Comparison of ENCODE assay signal across 19 cellular contexts in genomic region chr9:38443597-38443996, GRCh38. TPM values are rescaled to one million over a fixed set of nuclear protein-coding genes. Genes with fewer than 3 reads are reported as not detected.
DNase-seq lines count a peak whose midpoint lies in the region; ATAC-seq, FAIRE-seq and TF ChIP-seq lines count a peak whose summit lies in the region.
"Had no signal": no experiment of that assay in that cellular context is flagged by ENCODE, and none has a peak within 500 bp of the region (broad histone marks: within the 10 kb centered on the region; RNA-seq: fewer than 3 reads in every experiment).

No MANE protein-coding gene starts in this region.

- no peak for TF ChIP-seq POLR2A in endothelial cell of umbilical vein (IDR thresholded peaks at IDR 0.05; ENCODE audit: low read depth, low read length)

- BruUV-seq in PC-3 (replicated peaks; lab: Mats Ljungman, UMichigan) (no TSS peak), endothelial cell of umbilical vein (replicated peaks; lab: Mats Ljungman, UMichigan) (no TSS peak), MCF 10A (replicated peaks; lab: Mats Ljungman, UMichigan) (no TSS peak)

- no peaks in the 10 kb centered on the region for H3F3A ChIP-seq in PC-3 (ENCODE audit: low read length, unreplicated experiment)

- intact Hi-C loops in PC-3 (cut with micrococcal nuclease): no loop called here
- intact Hi-C loops in endothelial cell of umbilical vein (cut with micrococcal nuclease): no loop called here
- intact Hi-C loops in MCF 10A (cut with micrococcal nuclease): no loop called here

- H3K18ac ChIP-seq in trophoblast cell (ENCODE audit: low read length): no peak overlapping the region

- H3K4me3 ChIP-seq in PC-3 (ENCODE audit: low read length): no peak overlapping the region
- H3K4me3 ChIP-seq in endothelial cell of umbilical vein (replicated peaks in 1 of 3; ENCODE audit: insufficient read depth in 1 of 3, low read depth in 1 of 3, low read length in 3 of 3): no peak overlapping the region
- no peak overlapping the region for H3K4me3 ChIP-seq in trophoblast cell (ENCODE audit: low read depth, low read length)
- H3K4me3 ChIP-seq: K562, SK-N-MC had no signal

- no peak overlapping the region for H4K91ac ChIP-seq in trophoblast cell (ENCODE audit: low read depth, low read length)

- POLR2A ChIA-PET in PC-3 (lab: Charles Lee; ENCODE audit: unreplicated experiment): no interaction called here
- POLR2A ChIA-PET in endothelial cell of umbilical vein (lab: Charles Lee): no interaction called here
- POLR2A ChIA-PET in MCF 10A (lab: Yijun Ruan, JAX): no interaction called here

- no peak overlapping the region for H4K12ac ChIP-seq in trophoblast cell (ENCODE audit: low read depth, low read length)

- no peak overlapping the region for H4K8ac ChIP-seq in trophoblast cell (ENCODE audit: low read depth, low read length)

- TF ChIP-seq CTCF in PC-3 (conservative IDR thresholded peaks at IDR 0.05; ENCODE audit: low read depth, low read length) (no peak), endothelial cell of umbilical vein (IDR thresholded peaks at IDR 0.05; ENCODE audit: extremely low read depth in 1 of 2, insufficient read depth in 1 of 2, low read depth in 1 of 2, low read length in 2 of 2) (no peak), MCF 10A (IDR thresholded peaks at IDR 0.05; ENCODE audit: unreplicated experiment) (no peak)

- no peak overlapping the region for H3K4me3 Mint-ChIP-seq in MCF 10A (ENCODE audit: unreplicated experiment)
- H3K4me3 Mint-ChIP-seq: H9 had no signal

- H3K4me1 Mint-ChIP-seq in MCF 10A (ENCODE audit: insufficient read depth, unreplicated experiment): peaks cover 7% of the 10 kb centered on the region

- H3K4me2 ChIP-seq in PC-3 (ENCODE audit: low read length): peak overlapping the region; percentile 26; the same call in 1 of the 2 replicates
- H3K4me2 ChIP-seq in endothelial cell of umbilical vein (ENCODE audit: insufficient read depth, low read length): no peak overlapping the region
- no peak overlapping the region for H3K4me2 ChIP-seq in trophoblast cell (ENCODE audit: low read length)

- ATAC-seq in PC-3: no peak; the same call in 1 of the 2 replicates
- ATAC-seq: K562, Right ventricle myocardium inferior had no signal

- peaks cover 17% of the 10 kb centered on the region for H3K27me3 Mint-ChIP-seq in MCF 10A (ENCODE audit: insufficient read depth, unreplicated experiment)

- no peak overlapping the region for H3K4ac ChIP-seq in trophoblast cell (ENCODE audit: low read depth, low read length)

- no peak for FAIRE-seq in endothelial cell of umbilical vein (lab: Jason Lieb, UNC)
- FAIRE-seq: D721Med, K562 had no signal

- H3K27ac Mint-ChIP-seq in MCF 10A (ENCODE audit: low read depth, unreplicated experiment): no peak overlapping the region
- H3K27ac Mint-ChIP-seq: H9 had no signal

- H2BK12ac ChIP-seq in trophoblast cell (ENCODE audit: low read length): no peak overlapping the region

- CTCF ChIA-PET in PC-3 (lab: Charles Lee): no interaction called here
- CTCF ChIA-PET in endothelial cell of umbilical vein (lab: Charles Lee): no interaction called here
- CTCF ChIA-PET in MCF 10A (lab: Yijun Ruan, JAX): interaction anchor here (0.8 to 1.0 kb wide), 3 partner anchors 10 to 27 kb away, joined by 3 read pairs; no protein-coding TSS in a partner anchor

- H3K14ac ChIP-seq in trophoblast cell (ENCODE audit: low read length): no peak overlapping the region

- no peaks in the 10 kb centered on the region for H3K9me1 ChIP-seq in endothelial cell of umbilical vein (replicated peaks; ENCODE audit: control insufficient read depth, extremely low read depth, insufficient read depth, low read length)

- no peak overlapping the region for H2BK120ac ChIP-seq in trophoblast cell (ENCODE audit: insufficient read depth, low read length, poor library complexity)

- no peaks in the 10 kb centered on the region for H3K36me3 ChIP-seq in PC-3 (ENCODE audit: low read depth, low read length)
- H3K36me3 ChIP-seq in endothelial cell of umbilical vein (ENCODE audit: control insufficient read depth in 2 of 2, extremely low read depth in 1 of 2, insufficient read depth in 2 of 2, low read length in 2 of 2): no peaks in the 10 kb centered on the region
- H3K36me3 ChIP-seq in trophoblast cell (ENCODE audit: control insufficient read depth in 1 of 2, insufficient read depth in 2 of 2, low read length in 2 of 2): no peaks in the 10 kb centered on the region

- no peak overlapping the region for H3K23ac ChIP-seq in trophoblast cell (ENCODE audit: low read length)

- H3K9me3 Mint-ChIP-seq in MCF 10A (ENCODE audit: unreplicated experiment): no peaks in the 10 kb centered on the region
- H3K9me3 Mint-ChIP-seq: H9 had no signal

- no peak overlapping the region for H3K9ac ChIP-seq in PC-3 (ENCODE audit: low read length)
- no peak overlapping the region for H3K9ac ChIP-seq in endothelial cell of umbilical vein (replicated peaks; ENCODE audit: extremely low read depth, insufficient read depth, low read length)
- no peak overlapping the region for H3K9ac ChIP-seq in trophoblast cell (ENCODE audit: low read length)

- no peaks in the 10 kb centered on the region for H3K9me2 ChIP-seq in PC-3 (replicated peaks; ENCODE audit: low read length)

- no peaks in the 10 kb centered on the region for H3K36me3 Mint-ChIP-seq in MCF 10A (ENCODE audit: insufficient read depth, unreplicated experiment)

- H3K27ac ChIP-seq in PC-3 (ENCODE audit: low read length): no peak overlapping the region
- H3K27ac ChIP-seq in endothelial cell of umbilical vein (ENCODE audit: insufficient read depth, low read depth, low read length): no peak overlapping the region
- H3K27ac ChIP-seq in trophoblast cell (ENCODE audit: low read depth, low read length): no peak overlapping the region
- H3K27ac ChIP-seq: C4-2B, HL-60, SK-N-MC had no signal

- H2AFZ ChIP-seq in PC-3 (ENCODE audit: low read length) (0 out of 2 replicates have a peak overlapping the region, but pooled peaks have one; percentile 42), endothelial cell of umbilical vein (ENCODE audit: low read depth, low read length) (no peak overlapping the region), trophoblast cell (ENCODE audit: insufficient read depth, low read length, poor library complexity) (no peak overlapping the region)

- no peaks in the 10 kb centered on the region for H3K9me3 ChIP-seq in PC-3 (ENCODE audit: low read length)
- no peaks in the 10 kb centered on the region for H3K9me3 ChIP-seq in endothelial cell of umbilical vein (replicated peaks; ENCODE audit: control insufficient read depth, insufficient read depth, low read length)
- no peaks in the 10 kb centered on the region for H3K9me3 ChIP-seq in trophoblast cell (ENCODE audit: insufficient read depth, low read depth, low read length)

- H2AK5ac ChIP-seq in trophoblast cell (ENCODE audit: low read length): no peak overlapping the region

- H3K79me1 ChIP-seq in trophoblast cell (ENCODE audit: low read length): no peaks in the 10 kb centered on the region

- WGBS in trophoblast cell (ENCODE audit: extremely low coverage, insufficient coverage, insufficient read length): no CpG with 5 or more reads among the region's 2 CpGs

- H2BK5ac ChIP-seq in trophoblast cell (ENCODE audit: low read depth, low read length, poor library complexity): no peak overlapping the region

- dilution Hi-C loops in endothelial cell of umbilical vein (cut with MboI; ENCODE audit: extremely low pct_ligation_motif_present, low sequenced_read_pairs): no loop called here

- H4K20me1 ChIP-seq in PC-3 (ENCODE audit: low read length): no peaks in the 10 kb centered on the region
- no peaks in the 10 kb centered on the region for H4K20me1 ChIP-seq in endothelial cell of umbilical vein (replicated peaks; ENCODE audit: control insufficient read depth, extremely low read depth, insufficient read depth, low read length)

- no peaks in the 10 kb centered on the region for H3K27me3 ChIP-seq in PC-3 (ENCODE audit: low read length)
- no peaks in the 10 kb centered on the region for H3K27me3 ChIP-seq in endothelial cell of umbilical vein (ENCODE audit: control insufficient read depth in 2 of 2, insufficient read depth in 2 of 2, low read length in 2 of 2)
- no peaks in the 10 kb centered on the region for H3K27me3 ChIP-seq in trophoblast cell (ENCODE audit: insufficient read depth, low read length)

- DNase-seq in EL (peak; percentile 40), PC-3 (peak; percentile 23), endothelial cell of umbilical vein (ENCODE audit: low read depth, low spot score) (no peak), trophoblast cell (peak; percentile 3 to 81), HPDE6-E6E7 (ENCODE audit: extremely low spot score) (no peak), MCF 10A (ENCODE audit: unreplicated experiment) (no peak)
- no peak for DNase-seq in effector CD8-positive, alpha-beta T cell (lab: John Stamatoyannopoulos, UW)
- DNase-seq: DMS79 treated with DMSO at 0.1 percent for 48 hours, GF-D8, H9, NCI-H1930, NCI-H345, NCI-H524 treated with DMSO at 0.1 percent for 48 hours had no signal

- H3K4me1 ChIP-seq in PC-3 (ENCODE audit: insufficient read depth, low read length) (peaks cover 12% of the 10 kb centered on the region), endothelial cell of umbilical vein (ENCODE audit: control insufficient read depth, extremely low read depth, insufficient read depth, low read length) (peaks cover 9% of the 10 kb centered on the region), trophoblast cell (ENCODE audit: control insufficient read depth in 1 of 2, insufficient read depth in 2 of 2, low read length in 2 of 2) (no peaks in the 10 kb centered on the region)

- H3K79me2 ChIP-seq in PC-3 (ENCODE audit: low read length): no peaks in the 10 kb centered on the region
- H3K79me2 ChIP-seq in endothelial cell of umbilical vein (ENCODE audit: control insufficient read depth, insufficient read depth, low read length): no peaks in the 10 kb centered on the region
- H3K79me2 ChIP-seq in trophoblast cell (ENCODE audit: control insufficient read depth, insufficient read depth, low read length, poor library complexity): no peaks in the 10 kb centered on the region

RNA-seq across cellular contexts. Expression of gene IGFBPL1, which starts 19.3 kb away (rescaled TPM):
- total RNA-seq in PC-3 (2014; rRNA removed) (0.66 TPM in 1 of 2 replicates, not detected in the other), endothelial cell of umbilical vein (not detected in 2 replicates), MCF 10A (2022) (not detected in 2 replicates)
- 0.16 TPM in 1 of 2 replicates, not detected in the other for polyA plus RNA-seq in endothelial cell of umbilical vein
- 0.16 and 0.31 TPM in 2 replicates for polyA plus RNA-seq in endothelial cell of umbilical vein (2011; cell fraction: cytosol; rRNA removed)
- 0.17 and 0.20 TPM in 2 replicates for polyA plus RNA-seq in endothelial cell of umbilical vein (2011; cell fraction: nucleus; rRNA removed)
- polyA plus RNA-seq in endothelial cell of umbilical vein (2012): 0.16 TPM in 1 of 2 replicates, not detected in the other
- 0.36 TPM in 1 of 2 replicates, not detected in the other for polyA minus RNA-seq in endothelial cell of umbilical vein
- not detected for polyA minus RNA-seq in endothelial cell of umbilical vein (2011; cell fraction: cytosol; rRNA and poly(A)+ RNA removed)
- not detected in 2 replicates for polyA minus RNA-seq in endothelial cell of umbilical vein (2011; cell fraction: nucleus; rRNA and poly(A)+ RNA removed)
- 12.2 and 15.6 TPM in 2 replicates for polyA plus RNA-seq in trophoblast cell (2013)
- total RNA-seq: K562, Right ventricle myocardium inferior had no signal
- polyA plus RNA-seq: K562 had no signal

RNA-seq across cellular contexts. Expression of gene ALDH1B1, which starts 51.1 kb away (rescaled TPM):
- 28.6 and 29.0 TPM in 2 replicates for total RNA-seq in PC-3 (2014; rRNA removed)
- total RNA-seq in endothelial cell of umbilical vein: 20.5 and 21.7 TPM in 2 replicates
- 10.2 and 11.5 TPM in 2 replicates for polyA plus RNA-seq in endothelial cell of umbilical vein
- polyA plus RNA-seq in endothelial cell of umbilical vein (2011; cell fraction: cytosol; rRNA removed): 13.5 and 13.7 TPM in 2 replicates
- 6.9 and 8.2 TPM in 2 replicates for polyA plus RNA-seq in endothelial cell of umbilical vein (2011; cell fraction: nucleus; rRNA removed)
- 23.5 and 26.2 TPM in 2 replicates for polyA plus RNA-seq in endothelial cell of umbilical vein (2012)
- polyA minus RNA-seq in endothelial cell of umbilical vein: 22.4 and 22.9 TPM in 2 replicates
- polyA minus RNA-seq in endothelial cell of umbilical vein (2011; cell fraction: cytosol; rRNA and poly(A)+ RNA removed): 28.0 TPM
- 4.1 and 4.8 TPM in 2 replicates for polyA minus RNA-seq in endothelial cell of umbilical vein (2011; cell fraction: nucleus; rRNA and poly(A)+ RNA removed)
- polyA plus RNA-seq in trophoblast cell (2013): 9.2 and 9.6 TPM in 2 replicates
- total RNA-seq in MCF 10A (2022): 17.5 and 26.2 TPM in 2 replicates

Comparison
In these comparisons a context has a peak if more than half of its experiments do, and no peak if none do; other contexts are left out.
1. DNase-seq: peak in EL (single experiment), PC-3 (single experiment) and trophoblast cell (2 of 2); none in endothelial cell of umbilical vein (single experiment), effector CD8-positive, alpha-beta T cell (single experiment), HPDE6-E6E7 (single experiment) and MCF 10A (single experiment).